Comparison of ENCODE assay signal across 9 cellular contexts in the genomic region with DNA sequence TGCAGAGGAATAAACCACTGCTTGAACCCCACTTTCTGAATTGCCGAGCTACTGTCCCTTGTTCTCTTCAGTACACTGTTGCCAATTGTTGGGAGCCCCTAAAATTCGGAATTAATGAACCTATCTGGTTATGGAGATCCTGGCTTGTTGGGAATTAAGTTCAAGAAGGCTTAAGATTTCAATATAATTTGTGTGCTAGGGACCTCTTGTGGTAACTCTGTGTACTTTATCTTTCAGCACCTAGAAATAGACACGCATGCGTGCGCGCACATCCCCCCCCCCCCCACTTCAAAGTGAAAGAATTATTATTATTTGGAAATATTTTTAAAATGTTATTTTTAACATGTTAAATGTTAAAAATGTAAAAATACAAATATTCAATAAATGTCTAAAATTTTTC. TPM values are rescaled to one million over a fixed set of nuclear protein-coding genes. Genes with fewer than 3 reads are reported as not detected.
DNase-seq lines count a peak whose midpoint lies in the region; ATAC-seq and TF ChIP-seq lines count a peak whose summit lies in the region.
"Had no signal": no experiment of that assay in that cellular context is flagged by ENCODE, and none has a peak within 500 bp of the region (broad histone marks: within the 10 kb centered on the region; RNA-seq: fewer than 3 reads in every experiment).

No MANE protein-coding gene starts in this region.

- DNase-seq in DMS153 treated with DMSO at 0.1 percent for 48 hours (lab: John Stamatoyannopoulos, UW; ENCODE audit: unreplicated experiment) (peak; percentile 7), DMS153 (lab: John Stamatoyannopoulos, UW) (no peak), LNCaP clone FGC (ENCODE audit: low read depth) (no peak), T-cell (peak in 8 of 34 experiments; percentile 3 to 16 (median 11)), foreskin melanocyte (peak; percentile 40), renal cortical epithelial cell (ENCODE audit: low read depth) (peak; percentile 77)

- ATAC-seq in T-cell (replicated peaks in 1 of 4) (peak in 3 of 4 experiments; percentile 40 to 66 (median 64)), HG03039 (IDR thresholded peaks at IDR 0.05; ENCODE audit: unreplicated experiment) (no peak), HG03280 (IDR thresholded peaks at IDR 0.05; ENCODE audit: unreplicated experiment) (no peak)

- no peak overlapping the region for H3K27ac Mint-ChIP-seq in T-cell

- H3K27me3 Mint-ChIP-seq in T-cell: peaks cover 2 to 3% of the 10 kb centered on the region in 2 donors

- H3K4me3 ChIP-seq in LNCaP clone FGC (ENCODE audit: low read depth, low read length): no peak overlapping the region
- H3K4me3 ChIP-seq: skin epidermis had no signal

- H3K9me3 Mint-ChIP-seq in T-cell: no peaks in the 10 kb centered on the region

- CTCF ChIA-PET in T-cell (lab: Charles Lee): interaction anchor here (0.5 to 1.0 kb wide), 3 partner anchors 81 to 244 kb away, joined by 3 to 5 read pairs (median 3); no protein-coding TSS in a partner anchor

- TF ChIP-seq CTCF in LNCaP clone FGC (IDR thresholded peaks at IDR 0.05; ENCODE audit: control insufficient read depth, extremely low read depth, insufficient read depth): peak; percentile 55

- H3K36me3 Mint-ChIP-seq in T-cell: no peaks in the 10 kb centered on the region

- POLR2A ChIA-PET in T-cell (lab: Charles Lee): interaction anchor here in 1 of 2 donors (0.5 kb wide), 1 partner anchor 150 kb away, joined by 6 read pairs; no protein-coding TSS in a partner anchor

- no peak overlapping the region for H3K4me3 Mint-ChIP-seq in T-cell

- H3K4me1 Mint-ChIP-seq in T-cell: no peaks in the 10 kb centered on the region

RNA-seq across cellular contexts. Expression of a gene that starts 53.3 kb away (rescaled TPM):
- total RNA-seq in T-cell (10 to 100 TPM; 12.5 to 15.9 (median 12.6) TPM), renal cortical epithelial cell (5.6 and 6.9 TPM in 2 replicates)

Comparison
In these comparisons a context has a peak if more than half of its experiments do, and no peak if none do; other contexts are left out.
1. DNase-seq: peak in DMS153 treated with DMSO at 0.1 percent for 48 hours (single experiment), foreskin melanocyte (single experiment) and renal cortical epithelial cell (single experiment); none in DMS153 (single experiment) and LNCaP clone FGC (single experiment).
2. ATAC-seq: peak in T-cell (3 of 4); none in HG03039 (single experiment) and HG03280 (single experiment).